ENCODE assay signal across 9 cellular contexts in genomic region chrX:24294619-24295018, GRCh38. TPM values are rescaled to one million over a fixed set of nuclear protein-coding genes. Genes with fewer than 3 reads are reported as not detected.
DNase-seq lines count a peak whose midpoint lies in the region; ATAC-seq and TF ChIP-seq lines count a peak whose summit lies in the region.
"Had no signal": no experiment of that assay in that cellular context is flagged by ENCODE, and none has a peak within 500 bp of the region (broad histone marks: within the 10 kb centered on the region; RNA-seq: fewer than 3 reads in every experiment).

No MANE protein-coding gene starts in this region.

- intact Hi-C loops in posterior vena cava (cut with DNase I) = loop anchor here in 1 of 2 donors (5.0 kb wide), 1 partner anchor 142 kb away; no protein-coding TSS in a partner anchor

- no peak for ATAC-seq in HG02870 (IDR thresholded peaks at IDR 0.05; ENCODE audit: unreplicated experiment)
- ATAC-seq: left lobe of liver had no signal

- in situ Hi-C loops in astrocyte of the spinal cord (cut with HindIII; ENCODE audit: low sequenced_read_pairs) = no loop called here

- DNase-seq in NCI-H1092 treated with DMSO at 0.1 percent for 48 hours (lab: John Stamatoyannopoulos, UW) (peak; percentile 29), NCI-H1092 (lab: John Stamatoyannopoulos, UW) (no peak), NB4 (ENCODE audit: low read depth) (peak; percentile 55), astrocyte of the spinal cord (ENCODE audit: low read depth, low spot score) (no peak), posterior vena cava (ENCODE audit: low spot score) (peak; percentile 84), activated gamma-delta T cell treated with Interleukin-2 at 50 U/mL for 16 hours (no peak), NCI-H2029 treated with DMSO at 0.1 percent for 48 hours (lab: John Stamatoyannopoulos, UW) (no peak)

- TF ChIP-seq POLR2A in NB4 (IDR thresholded peaks at IDR 0.05; ENCODE audit: extremely low read depth, insufficient read length) = no peak

- TF ChIP-seq CTCF in NB4 (IDR thresholded peaks at IDR 0.05; ENCODE audit: low read depth, low read length) (peak; percentile 28), astrocyte of the spinal cord (IDR thresholded peaks at IDR 0.05; ENCODE audit: low read depth, low read length) (peak; percentile 24)

- no peak overlapping the region for H3K4me3 ChIP-seq in NB4 (ENCODE audit: low read depth, low read length)
- no peak overlapping the region for H3K4me3 ChIP-seq in astrocyte of the spinal cord (ENCODE audit: low read depth, low read length)

RNA-seq across cellular contexts. Expression of gene SUPT20HL2, which starts 19.2 kb away (rescaled TPM):
- total RNA-seq in posterior vena cava = 1 to 10 TPM in 1 of 2 donors, under 1 TPM in 1; 0.76 to 1.9 TPM
- total RNA-seq: left lobe of liver had no signal

Comparison
In these comparisons a context has a peak if more than half of its experiments do, and no peak if none do; other contexts are left out.
1. DNase-seq: peak in NCI-H1092 treated with DMSO at 0.1 percent for 48 hours (single experiment), NB4 (single experiment) and posterior vena cava (single experiment); none in NCI-H1092 (single experiment), astrocyte of the spinal cord (single experiment), activated gamma-delta T cell treated with Interleukin-2 at 50 U/mL for 16 hours (single experiment) and NCI-H2029 treated with DMSO at 0.1 percent for 48 hours (single experiment).